Comparison of ENCODE assay signal across 18 cellular contexts in the genomic region with DNA sequence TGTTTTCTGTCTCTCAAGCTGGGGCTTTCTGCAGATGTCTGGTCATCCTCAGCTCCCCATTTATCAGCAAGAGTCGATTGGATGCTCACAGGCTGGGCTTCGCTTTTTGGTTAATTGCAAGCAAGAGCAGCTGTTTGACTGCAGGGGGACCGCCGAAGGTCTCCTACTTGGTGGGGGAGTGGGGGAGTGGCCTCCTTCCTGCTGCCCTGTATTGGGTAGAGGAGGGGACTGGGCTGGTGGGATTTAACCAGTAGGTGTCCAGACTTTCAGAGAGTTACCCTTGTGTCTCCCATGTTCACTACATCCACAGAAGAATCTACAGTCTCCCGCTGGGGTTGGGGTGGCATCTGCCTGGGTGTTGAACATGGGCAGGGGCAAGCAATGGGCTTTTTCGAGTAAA.
"Had no signal": no experiment of that assay in that cellular context is flagged by ENCODE, and none has a peak within 500 bp of the region (broad histone marks: within the 10 kb centered on the region; RNA-seq: fewer than 3 reads in every experiment).

No MANE protein-coding gene starts in this region.

- DNase-seq: activated B cell treated with CpG ODN at 0.5 μM for 24 hours; activated CD4-positive, alpha-beta memory T cell treated with anti-CD3 and anti-CD28 coated beads for 36 hours; activated CD4-positive, alpha-beta T cell treated with anti-CD3 and anti-CD28 coated beads for 4 hours; activated naive CD4-positive, alpha-beta T cell treated with anti-CD3 and anti-CD28 coated beads, Interleukin-2, amount 50 U/mL, for 16 hours; aorta; brain microvascular endothelial cell; central memory CD4-positive, alpha-beta T cell; colonic mucosa; foreskin keratinocyte; hippocampal formation; kidney glomerular epithelial cell; mesenchymal stem cell; natural killer cell; pancreas; stimulated activated naive B cell treated with anti-CD40 and anti-IgM and Interleukin-4, amounts not matched to agents 10 μg/mL and 1 μg/mL and 100 μg/mL, for 72 hours; upper lobe of right lung had no signal

- H3K27me3 ChIP-seq: brain microvascular endothelial cell, colonic mucosa, foreskin keratinocyte, pancreas, upper lobe of right lung had no signal

- H3K4me3 ChIP-seq: colonic mucosa, pancreas, upper lobe of right lung had no signal

- H3K36me3 Mint-ChIP-seq: activated CD4-positive, alpha-beta memory T cell treated with anti-CD3 and anti-CD28 coated beads for 36 hours; natural killer cell had no signal

- H3K9me3 ChIP-seq: colonic mucosa, neutrophil, pancreas, upper lobe of right lung had no signal

- H3K4me3 Mint-ChIP-seq: activated B cell treated with CpG ODN at 0.5 μM for 24 hours; activated CD4-positive, alpha-beta memory T cell treated with anti-CD3 and anti-CD28 coated beads for 36 hours; natural killer cell; stimulated activated naive B cell treated with anti-CD40 and anti-IgM and Interleukin-4, amounts not matched to agents 10 μg/mL and 1 μg/mL and 100 μg/mL, for 72 hours; T-helper 2 cell treated with Interferon-gamma antibody and Interleukin-4, amounts not matched to agents 5 μg/mL and 100 μg/mL, for 36 hours had no signal

- H3K36me3 ChIP-seq: brain microvascular endothelial cell, colonic mucosa, neutrophil, pancreas, upper lobe of right lung had no signal

- H3K4me1 Mint-ChIP-seq: activated B cell treated with CpG ODN at 0.5 μM for 24 hours; natural killer cell; stimulated activated naive B cell treated with anti-CD40 and anti-IgM and Interleukin-4, amounts not matched to agents 10 μg/mL and 1 μg/mL and 100 μg/mL, for 72 hours had no signal

- H3K4me1 ChIP-seq: colonic mucosa, foreskin keratinocyte, pancreas, upper lobe of right lung had no signal

- H3K27ac ChIP-seq: brain microvascular endothelial cell, colonic mucosa, foreskin keratinocyte, neutrophil, pancreas, upper lobe of right lung had no signal

- H3K27ac Mint-ChIP-seq: activated B cell treated with CpG ODN at 0.5 μM for 24 hours; activated CD4-positive, alpha-beta memory T cell treated with anti-CD3 and anti-CD28 coated beads for 36 hours; natural killer cell; stimulated activated naive B cell treated with anti-CD40 and anti-IgM and Interleukin-4, amounts not matched to agents 10 μg/mL and 1 μg/mL and 100 μg/mL, for 72 hours; T-helper 2 cell treated with Interferon-gamma antibody and Interleukin-4, amounts not matched to agents 5 μg/mL and 100 μg/mL, for 36 hours had no signal
